Comparison of ENCODE assay signal across 1 cellular context in genomic region chrX:2689773-2690666, GRCh38.
TF ChIP-seq lines count a peak whose summit lies in the region.

No MANE protein-coding gene starts in this region.

TF ChIP-seq in HepG2, 621 proteins besides CTCF, POLR2A, EP300 and RAD21 (continued from another document and continues in another):
- TF ChIP-seq ZNF142 (CRISPR knock-in tag; IDR thresholded peaks at IDR 0.05) = no peak
- TF ChIP-seq ZNF746 (CRISPR knock-in tag; IDR thresholded peaks at IDR 0.05) = no peak
- no peak for TF ChIP-seq ZNF274 (CRISPR knock-in tag; IDR thresholded peaks at IDR 0.05)
- peak; percentile 68; the same call in 1 of the 2 replicates for TF ChIP-seq SNAPC4 (CRISPR knock-in tag; IDR thresholded peaks at IDR 0.05)
- TF ChIP-seq HOXA5 (CRISPR knock-in tag; IDR thresholded peaks at IDR 0.05) = no peak
- TF ChIP-seq ZFY (CRISPR knock-in tag; IDR thresholded peaks at IDR 0.05) = peak; percentile 47; the same call in 1 of the 2 replicates
- no peak for TF ChIP-seq CREB3 (CRISPR knock-in tag; IDR thresholded peaks at IDR 0.05)
- no peak for TF ChIP-seq HMG20B (CRISPR knock-in tag; conservative IDR thresholded peaks at IDR 0.05)
- TF ChIP-seq TRIM24 (CRISPR knock-in tag; IDR thresholded peaks at IDR 0.05) = no peak
- no peak for TF ChIP-seq TEAD3 (CRISPR knock-in tag; optimal IDR thresholded peaks at IDR 0.05; ENCODE audit: borderline replicate concordance)
- TF ChIP-seq FUBP1 (CRISPR knock-in tag; IDR thresholded peaks at IDR 0.05; ENCODE audit: borderline replicate concordance) = no peak
- no peak for TF ChIP-seq DZIP1 (CRISPR knock-in tag; IDR thresholded peaks at IDR 0.05)
- no peak for TF ChIP-seq ELF3 (CRISPR knock-in tag; IDR thresholded peaks at IDR 0.05)
- no peak for TF ChIP-seq SRSF4 (IDR thresholded peaks at IDR 0.05; ENCODE audit: low read depth, low read length, poor library complexity, severe bottlenecking)
- no peak for TF ChIP-seq ZNF646 (CRISPR knock-in tag; IDR thresholded peaks at IDR 0.05)
- 0 out of 2 replicates have a peak, but pooled peaks have one; percentile 18 for TF ChIP-seq SP5 (CRISPR knock-in tag; IDR thresholded peaks at IDR 0.05; ENCODE audit: borderline replicate concordance, low read depth)
- TF ChIP-seq ZFP82 (CRISPR knock-in tag; IDR thresholded peaks at IDR 0.05; ENCODE audit: borderline replicate concordance) = no peak
- TF ChIP-seq MXD4 (CRISPR knock-in tag; IDR thresholded peaks at IDR 0.05) = 0 out of 2 replicates have a peak, but pooled peaks have one; percentile 15
- TF ChIP-seq ZNF446 (CRISPR knock-in tag; IDR thresholded peaks at IDR 0.05) = no peak
- TF ChIP-seq MTA3 (CRISPR knock-in tag; IDR thresholded peaks at IDR 0.05) = no peak
- no peak for TF ChIP-seq TARDBP (CRISPR knock-in tag; IDR thresholded peaks at IDR 0.05)
- TF ChIP-seq PHF5A (CRISPR knock-in tag; IDR thresholded peaks at IDR 0.05; ENCODE audit: low read depth, unreplicated experiment) = no peak
- TF ChIP-seq KMT2B (CRISPR knock-in tag; IDR thresholded peaks at IDR 0.05) = no peak
- no peak for TF ChIP-seq KDM4B (CRISPR knock-in tag; IDR thresholded peaks at IDR 0.05)
- TF ChIP-seq ZNF768 (CRISPR knock-in tag; IDR thresholded peaks at IDR 0.05) = no peak
- TF ChIP-seq ZNF256 (CRISPR knock-in tag; conservative IDR thresholded peaks at IDR 0.05) = no peak
